ENCODE assay signal across 8 cellular contexts in genomic region chr17:7394452-7395191, GRCh38. TPM values are rescaled to one million over a fixed set of nuclear protein-coding genes. Genes with fewer than 3 reads are reported as not detected.
DNase-seq lines count a peak whose midpoint lies in the region; ATAC-seq, FAIRE-seq and TF ChIP-seq lines count a peak whose summit lies in the region.

Gene PLSCR3 (minus strand): TSS chr17:7394525. CDS start chr17:7394110, 415 bp downstream.

- DNase-seq in SIG-M5 treated with dmso at 0.1 percent for 504 hours (lab: John Stamatoyannopoulos, UW; ENCODE audit: unreplicated experiment), result peak; percentile 73
- no peak for DNase-seq in SIG-M5 (lab: John Stamatoyannopoulos, UW)
- DNase-seq in NCI-H2196 treated with DMSO at 0.1 percent for 48 hours (lab: John Stamatoyannopoulos, UW; ENCODE audit: unreplicated experiment), result peak; percentile 10
- DNase-seq in activated CD4-positive, CD25-positive, alpha-beta regulatory T cell treated with anti-CD3 and anti-CD28 coated beads, Interleukin-2, amount 50 U/mL, for 72 hours, result peak; percentile 88
- peak; percentile 82 for DNase-seq in cerebellar cortex (ENCODE audit: low spot score)
- peak; percentile 96 for DNase-seq in kidney
- DNase-seq in stimulated activated CD4-positive, alpha-beta T cell treated with anti-CD3 and anti-CD28 coated beads, Interleukin-12 subunit alpha, Interleukin-12 subunit beta, amount 100 ng/mL, for 48 hours (ENCODE audit: low read depth in 2 of 3, low spot score in 1 of 3), result peak; percentile 64 to 82 (median 76)

- H3K36me3 ChIP-seq in kidney (ENCODE audit: control insufficient read depth in 1 of 2, insufficient read depth in 2 of 2, low read length in 2 of 2), result no peaks in the 10 kb centered on the region

- H3K27ac ChIP-seq in kidney (ENCODE audit: low read depth in 2 of 2, low read length in 2 of 2), result peak within 1 kb of the TSS; percentile 90 to 91

- peak; percentile 73 for ATAC-seq in HG02981 (IDR thresholded peaks at IDR 0.05; ENCODE audit: unreplicated experiment)

- peak; percentile 22 for TF ChIP-seq CTCF in kidney (IDR thresholded peaks at IDR 0.05; ENCODE audit: borderline replicate concordance, extremely low read depth, insufficient read depth)

- peak within 1 kb of the TSS; percentile 87 to 94 for H3K9ac ChIP-seq in kidney (ENCODE audit: low read length in 2 of 2)

- peaks cover 0 to 8% of the 10 kb centered on the region in 2 donors for H3K4me1 ChIP-seq in kidney (ENCODE audit: control insufficient read depth in 1 of 2, insufficient read depth in 1 of 2, low read depth in 1 of 2, low read length in 2 of 2)

- no peaks in the 10 kb centered on the region for H3K9me3 ChIP-seq in kidney (ENCODE audit: control insufficient read depth in 1 of 2, low read length in 2 of 2)

- FAIRE-seq in kidney (lab: Jason Lieb, UNC), result no peak

- H3K4me3 ChIP-seq in kidney (ENCODE audit: low read length in 2 of 2), result peak within 1 kb of the TSS; percentile 75 to 82

- intact Hi-C loops in kidney (cut with DNase I), result no loop called here

RNA-seq across cellular contexts. Expression of gene PLSCR3, which starts in this region (rescaled TPM):
- total RNA-seq in kidney, result 35.0 TPM
- polyA plus RNA-seq in kidney (ENCODE audit: insufficient read depth, low read depth, low replicate concordance), result 26.4 TPM
